Comparison of ENCODE assay signal across 9 cellular contexts in genomic region chr12:115451151-115451784, GRCh38.
DNase-seq lines count a peak whose midpoint lies in the region; ATAC-seq and TF ChIP-seq lines count a peak whose summit lies in the region.
"Had no signal": no experiment of that assay in that cellular context is flagged by ENCODE, and none has a peak within 500 bp of the region (broad histone marks: within the 10 kb centered on the region; RNA-seq: fewer than 3 reads in every experiment).

No MANE protein-coding gene starts in this region.

- H3K27me3 ChIP-seq in right atrium auricular region, result no peaks in the 10 kb centered on the region
- H3K27me3 ChIP-seq in sigmoid colon, result peaks cover 0 to 27% (median 3%) of the 10 kb centered on the region in 3 donors

- POLR2A ChIA-PET in T-cell (lab: Charles Lee), result no interaction called here

- CTCF ChIA-PET in T-cell (lab: Charles Lee), result no interaction called here

- TF ChIP-seq CTCF in GM12864 (IDR thresholded peaks at IDR 0.05; ENCODE audit: low read depth, low read length, missing control alignments), result no peak
- TF ChIP-seq CTCF in right atrium auricular region (IDR thresholded peaks at IDR 0.05), result no peak
- no peak for TF ChIP-seq CTCF in sigmoid colon (IDR thresholded peaks at IDR 0.05)
- no peak for TF ChIP-seq CTCF in foreskin fibroblast (IDR thresholded peaks at IDR 0.05; ENCODE audit: low read depth, low read length)

- peaks cover under 1 to 6% (median 2%) of the 10 kb centered on the region in 3 donors for H3K9me3 Mint-ChIP-seq in T-cell

- TF ChIP-seq EP300 in sigmoid colon (IDR thresholded peaks at IDR 0.05), result no peak

- intact Hi-C loops in sigmoid colon (cut with DNase I), result no loop called here

- 53 to 58% methylated on average over 12 of the region's 12 CpGs for WGBS in sigmoid colon, 2 donors

- H3K36me3 Mint-ChIP-seq in T-cell, result no peaks in the 10 kb centered on the region

- H3K4me3 ChIP-seq in GM12864 (ENCODE audit: low read depth, low read length) (peak overlapping the region; percentile 15), right atrium auricular region (peak overlapping the region; percentile 17 to 40), sigmoid colon (peak overlapping the region in 3 of 4 donors; percentile 34 to 42 (median 40)), foreskin fibroblast (ENCODE audit: low read depth in 1 of 2, low read length in 2 of 2) (peak overlapping the region in 1 of 2 donors; percentile 37)

- H3K27ac ChIP-seq in right atrium auricular region (no peak overlapping the region), sigmoid colon (no peak overlapping the region)

- no peaks in the 10 kb centered on the region for H3K9me3 ChIP-seq in right atrium auricular region
- H3K9me3 ChIP-seq in sigmoid colon, result no peaks in the 10 kb centered on the region

- H3K4me3 Mint-ChIP-seq in T-cell, result peak overlapping the region; percentile 6 to 52 (median 34)

- H3K27me3 Mint-ChIP-seq in T-cell, result peaks cover 29 to 33% of the 10 kb centered on the region in 2 donors

- H3K4me1 ChIP-seq in right atrium auricular region, result peaks cover 0 to 7% of the 10 kb centered on the region in 2 donors
- H3K4me1 ChIP-seq in sigmoid colon, result peaks cover 0 to 5% (median 2%) of the 10 kb centered on the region in 4 donors

- no peak overlapping the region for H3K27ac Mint-ChIP-seq in T-cell

- TF ChIP-seq POLR2A in sigmoid colon (IDR thresholded peaks at IDR 0.05), result no peak

- no peak for ATAC-seq in T-cell (replicated peaks in 1 of 4)
- no peak for ATAC-seq in GM21737 (IDR thresholded peaks at IDR 0.05; ENCODE audit: unreplicated experiment)
- no peak for ATAC-seq in GM19463 (IDR thresholded peaks at IDR 0.05; ENCODE audit: unreplicated experiment)

- no peaks in the 10 kb centered on the region for H3K36me3 ChIP-seq in right atrium auricular region
- no peaks in the 10 kb centered on the region for H3K36me3 ChIP-seq in sigmoid colon

- no peak for DNase-seq in GM12864 (ENCODE audit: low read depth)
- no peak for DNase-seq in T-cell
- DNase-seq in right atrium auricular region (ENCODE audit: low spot score), result no peak
- DNase-seq in sigmoid colon, result no peak
- DNase-seq in iPS-NIHi11 (ENCODE audit: low spot score), result no peak
- no peak for DNase-seq in foreskin fibroblast
- DNase-seq: erythroblast had no signal

- H3K4me1 Mint-ChIP-seq in T-cell, result peaks cover 6 to 16% (median 8%) of the 10 kb centered on the region in 3 donors
